Comparison of ENCODE assay signal across 1 cellular context in the genomic region with DNA sequence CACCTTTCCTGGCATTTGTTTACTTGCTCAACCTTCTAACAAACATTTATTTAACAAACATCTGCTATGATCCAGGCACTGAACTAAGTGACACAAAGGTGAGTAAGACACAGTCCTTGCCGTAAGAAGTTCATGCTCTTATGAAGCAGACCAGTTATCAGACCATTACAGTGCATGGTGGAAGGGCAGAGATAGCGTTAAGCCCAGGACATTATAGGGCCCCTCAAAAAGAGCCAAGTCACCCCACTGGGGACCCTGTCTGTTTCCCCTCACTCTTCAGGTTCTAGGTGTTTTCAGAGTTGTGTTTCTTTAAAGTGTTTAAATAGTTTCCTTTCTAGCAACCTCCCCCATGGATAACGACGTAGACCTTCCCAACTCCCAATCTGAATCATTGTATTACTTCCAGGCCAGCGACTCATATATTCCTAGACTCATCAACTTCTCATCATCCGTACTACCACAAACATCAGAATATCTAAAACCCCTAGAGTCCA.
TF ChIP-seq lines count a peak whose summit lies in the region.

No MANE protein-coding gene starts in this region.

TF ChIP-seq in K562, 482 proteins besides CTCF, POLR2A, EP300 and RAD21 (continued from another document and continues in another):
- peak; percentile 71; the same call in 1 of the 2 replicates for TF ChIP-seq HDAC2 (IDR thresholded peaks at IDR 0.05)
- TF ChIP-seq NKRF (IDR thresholded peaks at IDR 0.05; ENCODE audit: borderline replicate concordance), result no peak
- no peak for TF ChIP-seq ZFP30 (CRISPR knock-in tag; IDR thresholded peaks at IDR 0.05; ENCODE audit: borderline replicate concordance)
- TF ChIP-seq SRSF7 (optimal IDR thresholded peaks at IDR 0.05; ENCODE audit: low read depth, low read length), result no peak
- peak; percentile 93 for TF ChIP-seq SMARCB1 (IDR thresholded peaks at IDR 0.05; ENCODE audit: insufficient read length, low read depth)
- no peak for TF ChIP-seq ZNF830 (CRISPR knock-in tag; IDR thresholded peaks at IDR 0.05)
- TF ChIP-seq MBD2 (IDR thresholded peaks at IDR 0.05; ENCODE audit: borderline replicate concordance, low read depth), result peak; percentile 72; the same call in 1 of the 2 replicates
- no peak for TF ChIP-seq FOS (IDR thresholded peaks at IDR 0.05; ENCODE audit: extremely low read depth, insufficient read length)
- no peak for TF ChIP-seq ZNF444 (CRISPR knock-in tag; IDR thresholded peaks at IDR 0.05)
- TF ChIP-seq ZNF699 (CRISPR knock-in tag; IDR thresholded peaks at IDR 0.05; ENCODE audit: insufficient replicate concordance), result no peak
- TF ChIP-seq ZNF134 (CRISPR knock-in tag; conservative IDR thresholded peaks at IDR 0.05), result no peak
- TF ChIP-seq CHD4 (IDR thresholded peaks at IDR 0.05; ENCODE audit: insufficient read depth, insufficient replicate concordance, low read depth, low read length, poor library complexity, severe bottlenecking), result no peak
- no peak for TF ChIP-seq HNRNPL (IDR thresholded peaks at IDR 0.05; ENCODE audit: low read depth, low read length)
- TF ChIP-seq MAFF (IDR thresholded peaks at IDR 0.05; ENCODE audit: low read length), result peak; percentile 69
- no peak for TF ChIP-seq ZNF639 (CRISPR knock-in tag; conservative IDR thresholded peaks at IDR 0.05 in 1 of 2, IDR thresholded peaks at IDR 0.05 in 1 of 2)
- no peak for TF ChIP-seq FUS (optimal IDR thresholded peaks at IDR 0.05; ENCODE audit: low read depth, low read length)
- no peak for TF ChIP-seq GATA2 (CRISPR knock-in tag; IDR thresholded peaks at IDR 0.05)
- TF ChIP-seq RBM15 (IDR thresholded peaks at IDR 0.05; ENCODE audit: insufficient read depth, low read length), result no peak
- TF ChIP-seq HSF4 (CRISPR knock-in tag; IDR thresholded peaks at IDR 0.05; ENCODE audit: borderline replicate concordance), result no peak
- TF ChIP-seq NR3C1 (CRISPR knock-in tag; IDR thresholded peaks at IDR 0.05), result no peak
- peak; percentile 53 for TF ChIP-seq HDAC3 (IDR thresholded peaks at IDR 0.05; ENCODE audit: borderline replicate concordance, partially characterized antibody)
- TF ChIP-seq ZNF589 (CRISPR knock-in tag; IDR thresholded peaks at IDR 0.05; ENCODE audit: low read depth), result no peak
- no peak for TF ChIP-seq NUFIP1 (IDR thresholded peaks at IDR 0.05; ENCODE audit: partially characterized antibody)
- no peak for TF ChIP-seq XRCC3 (IDR thresholded peaks at IDR 0.05)
- no peak for TF ChIP-seq SAFB (IDR thresholded peaks at IDR 0.05; ENCODE audit: borderline replicate concordance, low read depth, low read length)
- TF ChIP-seq CBX3 (IDR thresholded peaks at IDR 0.05; ENCODE audit: borderline replicate concordance in 1 of 2, low read length in 2 of 2), result no peak
- TF ChIP-seq ZNF165 (CRISPR knock-in tag; IDR thresholded peaks at IDR 0.05; ENCODE audit: borderline replicate concordance), result 0 out of 2 replicates have a peak, but pooled peaks have one; percentile 28
- peak; percentile 24 to 44; a peak in 2 of 4 replicates for TF ChIP-seq KDM1A (IDR thresholded peaks at IDR 0.05)
- 0 out of 2 replicates have a peak, but pooled peaks have one; percentile 37 for TF ChIP-seq SUPT5H (IDR thresholded peaks at IDR 0.05)
- no peak for TF ChIP-seq PPARD (CRISPR knock-in tag; IDR thresholded peaks at IDR 0.05)
- TF ChIP-seq, protein P1, sequence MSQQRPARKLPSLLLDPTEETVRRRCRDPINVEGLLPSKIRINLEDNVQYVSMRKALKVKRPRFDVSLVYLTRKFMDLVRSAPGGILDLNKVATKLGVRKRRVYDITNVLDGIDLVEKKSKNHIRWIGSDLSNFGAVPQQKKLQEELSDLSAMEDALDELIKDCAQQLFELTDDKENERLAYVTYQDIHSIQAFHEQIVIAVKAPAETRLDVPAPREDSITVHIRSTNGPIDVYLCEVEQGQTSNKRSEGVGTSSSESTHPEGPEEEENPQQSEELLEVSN (IDR thresholded peaks at IDR 0.05; ENCODE audit: borderline replicate concordance in 1 of 2, extremely low read depth in 1 of 2, insufficient read depth in 1 of 2, insufficient read length in 1 of 2, low read depth in 1 of 2, low read length in 1 of 2, poor library complexity in 1 of 2, severe bottlenecking in 1 of 2), result no peak
- TF ChIP-seq CREB5 (CRISPR knock-in tag; IDR thresholded peaks at IDR 0.05), result no peak
- TF ChIP-seq TCFL5 (CRISPR knock-in tag; conservative IDR thresholded peaks at IDR 0.05), result no peak
- no peak for TF ChIP-seq CGGBP1 (CRISPR knock-in tag; IDR thresholded peaks at IDR 0.05)
- TF ChIP-seq, protein P2, sequence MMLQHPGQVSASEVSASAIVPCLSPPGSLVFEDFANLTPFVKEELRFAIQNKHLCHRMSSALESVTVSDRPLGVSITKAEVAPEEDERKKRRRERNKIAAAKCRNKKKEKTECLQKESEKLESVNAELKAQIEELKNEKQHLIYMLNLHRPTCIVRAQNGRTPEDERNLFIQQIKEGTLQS (IDR thresholded peaks at IDR 0.05), result peak; percentile 57; the same call in 1 of the 2 replicates
- TF ChIP-seq, protein P2 (CRISPR knock-in tag; conservative IDR thresholded peaks at IDR 0.05), result no peak
- TF ChIP-seq U2AF2 (optimal IDR thresholded peaks at IDR 0.05; ENCODE audit: low read depth, low read length), result no peak
- TF ChIP-seq, protein P3, sequence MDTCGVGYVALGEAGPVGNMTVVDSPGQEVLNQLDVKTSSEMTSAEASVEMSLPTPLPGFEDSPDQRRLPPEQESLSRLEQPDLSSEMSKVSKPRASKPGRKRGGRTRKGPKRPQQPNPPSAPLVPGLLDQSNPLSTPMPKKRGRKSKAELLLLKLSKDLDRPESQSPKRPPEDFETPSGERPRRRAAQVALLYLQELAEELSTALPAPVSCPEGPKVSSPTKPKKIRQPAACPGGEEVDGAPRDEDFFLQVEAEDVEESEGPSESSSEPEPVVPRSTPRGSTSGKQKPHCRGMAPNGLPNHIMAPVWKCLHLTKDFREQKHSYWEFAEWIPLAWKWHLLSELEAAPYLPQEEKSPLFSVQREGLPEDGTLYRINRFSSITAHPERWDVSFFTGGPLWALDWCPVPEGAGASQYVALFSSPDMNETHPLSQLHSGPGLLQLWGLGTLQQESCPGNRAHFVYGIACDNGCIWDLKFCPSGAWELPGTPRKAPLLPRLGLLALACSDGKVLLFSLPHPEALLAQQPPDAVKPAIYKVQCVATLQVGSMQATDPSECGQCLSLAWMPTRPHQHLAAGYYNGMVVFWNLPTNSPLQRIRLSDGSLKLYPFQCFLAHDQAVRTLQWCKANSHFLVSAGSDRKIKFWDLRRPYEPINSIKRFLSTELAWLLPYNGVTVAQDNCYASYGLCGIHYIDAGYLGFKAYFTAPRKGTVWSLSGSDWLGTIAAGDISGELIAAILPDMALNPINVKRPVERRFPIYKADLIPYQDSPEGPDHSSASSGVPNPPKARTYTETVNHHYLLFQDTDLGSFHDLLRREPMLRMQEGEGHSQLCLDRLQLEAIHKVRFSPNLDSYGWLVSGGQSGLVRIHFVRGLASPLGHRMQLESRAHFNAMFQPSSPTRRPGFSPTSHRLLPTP (IDR thresholded peaks at IDR 0.05; ENCODE audit: borderline replicate concordance, extremely low read depth, insufficient read length), result no peak
- TF ChIP-seq TBP (optimal IDR thresholded peaks at IDR 0.05; ENCODE audit: low read depth, low read length), result no peak
- no peak for TF ChIP-seq PYGO2 (tag; IDR thresholded peaks at IDR 0.05)
- TF ChIP-seq GTF2F1 (IDR thresholded peaks at IDR 0.05; ENCODE audit: low read depth, low read length), result no peak
- 0 out of 2 replicates have a peak, but pooled peaks have one; percentile 44 for TF ChIP-seq NFRKB (IDR thresholded peaks at IDR 0.05; ENCODE audit: low read depth)
- TF ChIP-seq, protein P4, sequence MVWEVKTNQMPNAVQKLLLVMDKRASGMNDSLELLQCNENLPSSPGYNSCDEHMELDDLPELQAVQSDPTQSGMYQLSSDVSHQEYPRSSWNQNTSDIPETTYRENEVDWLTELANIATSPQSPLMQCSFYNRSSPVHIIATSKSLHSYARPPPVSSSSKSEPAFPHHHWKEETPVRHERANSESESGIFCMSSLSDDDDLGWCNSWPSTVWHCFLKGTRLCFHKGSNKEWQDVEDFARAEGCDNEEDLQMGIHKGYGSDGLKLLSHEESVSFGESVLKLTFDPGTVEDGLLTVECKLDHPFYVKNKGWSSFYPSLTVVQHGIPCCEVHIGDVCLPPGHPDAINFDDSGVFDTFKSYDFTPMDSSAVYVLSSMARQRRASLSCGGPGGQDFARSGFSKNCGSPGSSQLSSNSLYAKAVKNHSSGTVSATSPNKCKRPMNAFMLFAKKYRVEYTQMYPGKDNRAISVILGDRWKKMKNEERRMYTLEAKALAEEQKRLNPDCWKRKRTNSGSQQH (CRISPR knock-in tag; IDR thresholded peaks at IDR 0.05), result no peak
- 0 out of 2 replicates have a peak, but pooled peaks have one; percentile 52 for TF ChIP-seq ZBTB9 (CRISPR knock-in tag; IDR thresholded peaks at IDR 0.05)
- no peak for TF ChIP-seq TGIF2 (CRISPR knock-in tag; IDR thresholded peaks at IDR 0.05)
